In genomic region chr10:13399236-13399635, GRCh38 we compare ENCODE assay signal across 21 cellular contexts.
"Had no signal": no experiment of that assay in that cellular context is flagged by ENCODE, and none has a peak within 500 bp of the region (broad histone marks: within the 10 kb centered on the region; RNA-seq: fewer than 3 reads in every experiment).

No MANE protein-coding gene starts in this region.

- H3K9me3 Mint-ChIP-seq: activated naive CD8-positive, alpha-beta T cell treated with anti-CD3 and anti-CD28 coated beads for 36 hours; central memory CD8-positive, alpha-beta T cell; natural killer cell treated with Interleukin-12 subunit alpha and Interleukin-12 subunit beta and Interleukin-15 and Interleukin-18, amount 100 ng/mL, for 72 hours had no signal

- H3K4me3 Mint-ChIP-seq: activated naive CD8-positive, alpha-beta T cell treated with anti-CD3 and anti-CD28 coated beads for 36 hours; central memory CD8-positive, alpha-beta T cell; natural killer cell treated with Interleukin-12 subunit alpha and Interleukin-12 subunit beta and Interleukin-15 and Interleukin-18, amount 100 ng/mL, for 72 hours had no signal

- H3K9me3 ChIP-seq: colonic mucosa, gastrocnemius medialis, prostate gland, testis, uterus had no signal

- H3K4me3 ChIP-seq: colonic mucosa, esophagus muscularis mucosa, gastrocnemius medialis, prostate gland, spleen, testis, uterus had no signal

- DNase-seq: activated CD4-positive, alpha-beta T cell treated with anti-CD3 and anti-CD28 coated beads for 4 hours; activated CD4-positive, alpha-beta T cell treated with anti-CD3 and anti-CD28 coated beads, Interleukin-2, amount 50 U/mL, for 48 hours; activated CD4-positive, CD25-positive, alpha-beta regulatory T cell; activated naive CD4-positive, alpha-beta T cell treated with Interleukin-2 at 50 U/mL for 16 hours; activated naive CD8-positive, alpha-beta T cell treated with anti-CD3 and anti-CD28 coated beads for 36 hours; activated T-cell treated with anti-CD3 and anti-CD28 coated beads, Interleukin-2, amount 50 U/mL, for 48 hours; colonic mucosa; gastrocnemius medialis; hippocampal formation; left ventricle myocardium superior; mammary epithelial cell; midbrain; spleen; stimulated activated CD4-positive, alpha-beta T cell treated with anti-CD3 and anti-CD28 coated beads, Interleukin-4, amount 100 ng/mL, for 1 hour; stimulated activated naive CD4-positive, alpha-beta T cell; testis; uterus had no signal

- ATAC-seq: gastrocnemius medialis; left ventricle myocardium superior; natural killer cell treated with Interleukin-12 subunit alpha and Interleukin-12 subunit beta and Interleukin-15 and Interleukin-18, amount 100 ng/mL, for 72 hours had no signal

- H3K27ac ChIP-seq: colonic mucosa, esophagus muscularis mucosa, gastrocnemius medialis, prostate gland, spleen, testis, uterus had no signal

- H3K36me3 ChIP-seq: colonic mucosa, esophagus muscularis mucosa, gastrocnemius medialis, prostate gland, spleen, uterus had no signal

- H3K27me3 ChIP-seq: colonic mucosa, esophagus muscularis mucosa, testis, uterus had no signal

- H3K4me1 Mint-ChIP-seq: activated naive CD8-positive, alpha-beta T cell treated with anti-CD3 and anti-CD28 coated beads for 36 hours; central memory CD8-positive, alpha-beta T cell had no signal

- H3K4me1 ChIP-seq: colonic mucosa, esophagus muscularis mucosa, gastrocnemius medialis, prostate gland, spleen, testis, uterus had no signal

- H3K36me3 Mint-ChIP-seq: activated naive CD8-positive, alpha-beta T cell treated with anti-CD3 and anti-CD28 coated beads for 36 hours; natural killer cell treated with Interleukin-12 subunit alpha and Interleukin-12 subunit beta and Interleukin-15 and Interleukin-18, amount 100 ng/mL, for 72 hours had no signal

- H3K27ac Mint-ChIP-seq: activated naive CD8-positive, alpha-beta T cell treated with anti-CD3 and anti-CD28 coated beads for 36 hours; natural killer cell treated with Interleukin-12 subunit alpha and Interleukin-12 subunit beta and Interleukin-15 and Interleukin-18, amount 100 ng/mL, for 72 hours had no signal
